Comparison of ENCODE assay signal across 24 cellular contexts in the genomic region with DNA sequence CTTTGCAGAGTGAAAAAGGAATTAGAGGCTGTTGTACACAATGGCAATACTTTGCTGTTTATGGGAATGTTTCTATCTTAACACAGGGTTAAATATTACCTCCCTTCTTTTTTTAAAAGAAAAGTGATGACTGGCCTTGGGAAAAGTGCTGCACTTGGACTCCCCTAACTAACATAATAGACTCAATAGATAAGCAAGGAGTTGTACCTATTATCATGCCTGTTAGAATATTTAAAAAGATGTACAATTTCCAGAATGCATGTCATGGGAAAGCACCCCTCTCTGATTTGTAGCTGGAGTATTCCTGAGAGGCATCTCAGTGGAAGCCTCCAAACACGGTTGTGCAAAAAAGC.
A peak's percentile ranks its signal among the peaks of the same experiment; 100 is the strongest.
DNase-seq lines count a peak whose midpoint lies in the region; ATAC-seq, FAIRE-seq and TF ChIP-seq lines count a peak whose summit lies in the region.
"Had no signal": no experiment of that assay in that cellular context is flagged by ENCODE, and none has a peak within 500 bp of the region (broad histone marks: within the 10 kb centered on the region; RNA-seq: fewer than 3 reads in every experiment).

No MANE protein-coding gene starts in this region.

- TF ChIP-seq CTCF in choroid plexus epithelial cell (conservative IDR thresholded peaks at IDR 0.05; ENCODE audit: low read depth, low read length) = no peak
- TF ChIP-seq CTCF in mesothelial cell of epicardium (IDR thresholded peaks at IDR 0.05; ENCODE audit: unreplicated experiment) = no peak

- H3K27me3 Mint-ChIP-seq in mesothelial cell of epicardium (ENCODE audit: low read depth) = no peaks in the 10 kb centered on the region
- H3K27me3 Mint-ChIP-seq: CD8-positive, alpha-beta memory T cell; IgD-negative memory B cell had no signal

- DNase-seq in ACHN (peak; percentile 37), RCC 7860 (ENCODE audit: low spot score) (peak; percentile 33), choroid plexus epithelial cell (ENCODE audit: low read depth) (peak; percentile 40), mesothelial cell of epicardium (ENCODE audit: low spot score in 2 of 2, unreplicated experiment in 2 of 2) (no peak), AG08396 (ENCODE audit: low spot score) (no peak), NCI-H69 (lab: John Stamatoyannopoulos, UW) (no peak)
- no peak for DNase-seq in activated CD4-positive, alpha-beta T cell treated with anti-CD3 and anti-CD28 coated beads, Interleukin-2, amount 50 U/mL, for 48 hours
- DNase-seq: CD8-positive, alpha-beta memory T cell; DMS79; MG63; NCI-H1048; NCI-H1436 treated with DMSO at 0.1 percent for 48 hours; NCI-H2029; NCI-H2171; NCI-H446; NCI-H526 treated with DMSO at 0.1 percent for 48 hours; Peyer's patch had no signal

- H3K4me1 Mint-ChIP-seq in mesothelial cell of epicardium = peaks cover 19% of the 10 kb centered on the region
- H3K4me1 Mint-ChIP-seq: CD8-positive, alpha-beta memory T cell; IgD-negative memory B cell had no signal

- no peak overlapping the region for H3K4me3 Mint-ChIP-seq in mesothelial cell of epicardium
- H3K4me3 Mint-ChIP-seq: CD8-positive, alpha-beta memory T cell; IgD-negative memory B cell had no signal

- in situ Hi-C loops in ACHN (cut with HindIII; ENCODE audit: low pct_ligation_motif_present, low pct_unique_long_range_greater_than_20kb, low sequenced_read_pairs) = no loop called here

- no peak for ATAC-seq in HG03025 (IDR thresholded peaks at IDR 0.05; ENCODE audit: low FRiP score, unreplicated experiment)
- ATAC-seq: Right ventricle myocardium inferior had no signal

- no peaks in the 10 kb centered on the region for H3K36me3 Mint-ChIP-seq in mesothelial cell of epicardium
- H3K36me3 Mint-ChIP-seq: CD8-positive, alpha-beta memory T cell; IgD-negative memory B cell had no signal

- H3K27ac Mint-ChIP-seq in mesothelial cell of epicardium = peak overlapping the region; percentile 32
- H3K27ac Mint-ChIP-seq: CD8-positive, alpha-beta memory T cell; IgD-negative memory B cell had no signal

- H3K9me3 Mint-ChIP-seq in mesothelial cell of epicardium = no peaks in the 10 kb centered on the region

- no peak for FAIRE-seq in RCC 7860 (lab: Jason Lieb, UNC)
- FAIRE-seq: D721Med, HTR-8/SVneo had no signal

- no peak overlapping the region for H3K4me3 ChIP-seq in choroid plexus epithelial cell (ENCODE audit: low read depth, low read length)
- H3K4me3 ChIP-seq: BLaER1, HAP-1, MG63, Peyer's patch had no signal

Comparison
In these comparisons a context has a peak if more than half of its experiments do, and no peak if none do; other contexts are left out.
1. DNase-seq: peak in ACHN (single experiment), RCC 7860 (single experiment) and choroid plexus epithelial cell (single experiment); none in mesothelial cell of epicardium (0 of 2), AG08396 (single experiment), NCI-H69 (single experiment) and activated CD4-positive, alpha-beta T cell treated with anti-CD3 and anti-CD28 coated beads, Interleukin-2, amount 50 U/mL, for 48 hours (0 of 2).